In the genomic region with DNA sequence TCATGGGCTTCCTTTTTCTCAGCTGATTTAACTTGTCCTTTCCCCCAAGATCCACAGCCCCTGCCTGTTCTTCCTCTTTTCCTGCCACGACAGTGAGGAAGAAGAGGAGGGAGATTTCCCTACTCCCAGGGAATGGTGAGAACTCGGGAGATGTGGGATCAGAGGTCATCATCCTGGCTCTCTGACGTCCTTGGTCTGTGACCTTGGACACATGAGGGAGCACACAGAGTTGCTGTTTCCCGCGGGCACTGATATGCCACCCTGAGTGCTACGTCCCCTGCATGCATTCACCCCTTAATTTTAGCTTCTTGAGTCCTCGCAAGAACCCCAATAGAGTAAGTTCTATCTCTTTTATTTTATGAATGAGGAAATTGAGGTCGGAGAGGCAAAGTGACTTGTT, we compare ENCODE assay signal across 18 cellular contexts.
"Had no signal": no experiment of that assay in that cellular context is flagged by ENCODE, and none has a peak within 500 bp of the region (broad histone marks: within the 10 kb centered on the region; RNA-seq: fewer than 3 reads in every experiment).

No MANE protein-coding gene starts in this region.

- ATAC-seq: activated T-cell treated with anti-CD3 and anti-CD28 coated beads, Interleukin-2, amount 50 U/mL, for 4 hours; effector memory CD8-positive, alpha-beta T cell; foreskin keratinocyte; left cardiac atrium; natural killer cell treated with Interleukin-12 subunit alpha and Interleukin-12 subunit beta and Interleukin-15 and Interleukin-18, amount 100 ng/mL, for 72 hours; stimulated activated naive CD8-positive, alpha-beta T cell treated with anti-CD3 and anti-CD28 coated beads, Interleukin-15, Interleukin-2, amounts not matched to agents 100 U/mL and 50 U/mL, for 24 hours; T-cell had no signal

- H3K4me3 ChIP-seq: ascending aorta, suprapubic skin had no signal

- H3K27ac ChIP-seq: ascending aorta, foreskin keratinocyte, suprapubic skin had no signal

- H3K27me3 ChIP-seq: ascending aorta, foreskin keratinocyte, suprapubic skin had no signal

- H3K36me3 Mint-ChIP-seq: natural killer cell treated with Interleukin-12 subunit alpha and Interleukin-12 subunit beta and Interleukin-15 and Interleukin-18, amount 100 ng/mL, for 72 hours; T-cell; type B pancreatic cell had no signal

- DNase-seq: activated CD4-positive, alpha-beta T cell treated with anti-CD3 and anti-CD28 coated beads, Interleukin-2, amount 10 ng/mL, durations not matched to agents 7 days and 5 days; activated CD8-positive, alpha-beta memory T cell treated with anti-CD3 and anti-CD28 coated beads, Interleukin-2, amount 50 U/mL, for 4 hours; activated naive CD4-positive, alpha-beta T cell treated with anti-CD3 and anti-CD28 coated beads, Interleukin-2, amount 50 U/mL, for 16 hours; activated T-cell treated with anti-CD3 and anti-CD28 coated beads, Interleukin-2, amount 50 U/mL, for 4 hours; effector memory CD8-positive, alpha-beta T cell; foreskin keratinocyte; glutamatergic neuron; hippocampal formation; left cardiac atrium; nucleus accumbens; stimulated activated CD4-positive, alpha-beta T cell treated with anti-CD3 and anti-CD28 coated beads, Interleukin-12 subunit alpha, Interleukin-12 subunit beta, amount 100 ng/mL, for 4 hours; stimulated activated CD4-positive, alpha-beta T cell treated with anti-CD3 and anti-CD28 coated beads, Interleukin-1b, Interleukin-23, amount 100 ng/mL, for 48 hours; stimulated activated naive CD8-positive, alpha-beta T cell treated with anti-CD3 and anti-CD28 coated beads, Interleukin-15, Interleukin-2, amounts not matched to agents 100 U/mL and 50 U/mL, for 24 hours; T-cell had no signal

- H3K9me3 ChIP-seq: ascending aorta, suprapubic skin had no signal

- H3K27ac Mint-ChIP-seq: activated CD4-positive, alpha-beta T cell treated with anti-CD3 and anti-CD28 coated beads, Interleukin-2, amount 10 ng/mL, durations not matched to agents 7 days and 5 days; T-cell; type B pancreatic cell had no signal

- H3K9me3 Mint-ChIP-seq: activated CD4-positive, alpha-beta T cell treated with anti-CD3 and anti-CD28 coated beads, Interleukin-2, amount 10 ng/mL, durations not matched to agents 7 days and 5 days; activated T-cell treated with anti-CD3 and anti-CD28 coated beads, Interleukin-2, amount 50 U/mL, for 4 hours; effector memory CD8-positive, alpha-beta T cell; natural killer cell treated with Interleukin-12 subunit alpha and Interleukin-12 subunit beta and Interleukin-15 and Interleukin-18, amount 100 ng/mL, for 72 hours; T-cell; type B pancreatic cell had no signal

- H3K4me1 ChIP-seq: ascending aorta, foreskin keratinocyte had no signal

- H3K4me3 Mint-ChIP-seq: activated CD4-positive, alpha-beta T cell treated with anti-CD3 and anti-CD28 coated beads, Interleukin-2, amount 10 ng/mL, durations not matched to agents 7 days and 5 days; activated T-cell treated with anti-CD3 and anti-CD28 coated beads, Interleukin-2, amount 50 U/mL, for 4 hours; effector memory CD8-positive, alpha-beta T cell; natural killer cell treated with Interleukin-12 subunit alpha and Interleukin-12 subunit beta and Interleukin-15 and Interleukin-18, amount 100 ng/mL, for 72 hours; T-cell; type B pancreatic cell had no signal

- H3K27me3 Mint-ChIP-seq: activated CD4-positive, alpha-beta T cell treated with anti-CD3 and anti-CD28 coated beads, Interleukin-2, amount 10 ng/mL, durations not matched to agents 7 days and 5 days; effector memory CD8-positive, alpha-beta T cell; natural killer cell treated with Interleukin-12 subunit alpha and Interleukin-12 subunit beta and Interleukin-15 and Interleukin-18, amount 100 ng/mL, for 72 hours; T-cell; type B pancreatic cell had no signal
